In genomic region chr1:174426153-174426552, GRCh38 we compare ENCODE assay signal across 2 cellular contexts.
TF ChIP-seq lines count a peak whose summit lies in the region.

No MANE protein-coding gene starts in this region.

TF ChIP-seq in HepG2, 621 proteins besides CTCF, POLR2A, EP300 and RAD21:
- TF ChIP-seq BHLHE40 (IDR thresholded peaks at IDR 0.05; ENCODE audit: low read length) (no peak), MAFK (conservative IDR thresholded peaks at IDR 0.05 in 1 of 2, IDR thresholded peaks at IDR 0.05 in 1 of 2; ENCODE audit: low read length in 2 of 2) (peak; percentile 57 to 88), MAFF (IDR thresholded peaks at IDR 0.05; ENCODE audit: low read depth, low read length) (peak; percentile 73)
TF ChIP-seq in HepG2: peak in this region for 2.

TF ChIP-seq in IMR-90, 13 proteins besides CTCF, POLR2A, EP300 and RAD21:
- TF ChIP-seq NFE2L2 (IDR thresholded peaks at IDR 0.05; ENCODE audit: low read depth, low read length) = no peak
- TF ChIP-seq CEBPB (IDR thresholded peaks at IDR 0.05; ENCODE audit: low read depth, low read length) = no peak
- TF ChIP-seq RCOR1 (IDR thresholded peaks at IDR 0.05; ENCODE audit: insufficient replicate concordance, low read length) = no peak
- TF ChIP-seq, protein P1, sequence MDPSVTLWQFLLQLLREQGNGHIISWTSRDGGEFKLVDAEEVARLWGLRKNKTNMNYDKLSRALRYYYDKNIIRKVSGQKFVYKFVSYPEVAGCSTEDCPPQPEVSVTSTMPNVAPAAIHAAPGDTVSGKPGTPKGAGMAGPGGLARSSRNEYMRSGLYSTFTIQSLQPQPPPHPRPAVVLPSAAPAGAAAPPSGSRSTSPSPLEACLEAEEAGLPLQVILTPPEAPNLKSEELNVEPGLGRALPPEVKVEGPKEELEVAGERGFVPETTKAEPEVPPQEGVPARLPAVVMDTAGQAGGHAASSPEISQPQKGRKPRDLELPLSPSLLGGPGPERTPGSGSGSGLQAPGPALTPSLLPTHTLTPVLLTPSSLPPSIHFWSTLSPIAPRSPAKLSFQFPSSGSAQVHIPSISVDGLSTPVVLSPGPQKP (IDR thresholded peaks at IDR 0.05; ENCODE audit: borderline replicate concordance, low read depth, low read length) = no peak
- no peak for TF ChIP-seq SMC3 (IDR thresholded peaks at IDR 0.05; ENCODE audit: low read depth, low read length)
- no peak for TF ChIP-seq MAZ (IDR thresholded peaks at IDR 0.05; ENCODE audit: borderline replicate concordance, low read depth, low read length)
- peak; percentile 86 for TF ChIP-seq MAFK (IDR thresholded peaks at IDR 0.05; ENCODE audit: low read depth, low read length)
